In genomic region chr19:12834976-12835757, GRCh38 we compare ENCODE assay signal across 8 cellular contexts. TPM values are rescaled to one million over a fixed set of nuclear protein-coding genes. Genes with fewer than 3 reads are reported as not detected.
DNase-seq lines count a peak whose midpoint lies in the region; ATAC-seq, FAIRE-seq and TF ChIP-seq lines count a peak whose summit lies in the region.

No MANE protein-coding gene starts in this region.

- BruUV-seq in K562 (replicated peaks; lab: Mats Ljungman, UMichigan), result no TSS peak

- peak; percentile 26 for FAIRE-seq in K562 (lab: Jason Lieb, UNC)
- FAIRE-seq in small intestine (lab: Jason Lieb, UNC), result no peak

- H3K4me1 ChIP-seq in K562 (replicated peaks in 1 of 2; ENCODE audit: control insufficient read depth in 2 of 2, insufficient read depth in 2 of 2, low read length in 2 of 2) (peaks cover 41 to 61% of the 10 kb centered on the region in 2 experiments), small intestine (ENCODE audit: control insufficient read depth in 2 of 2, insufficient read depth in 1 of 2, low read depth in 1 of 2, low read length in 1 of 2) (peaks cover 0 to 7% of the 10 kb centered on the region in 2 donors)

- peak overlapping the region; percentile 73 for H2AFZ ChIP-seq in K562 (ENCODE audit: low read depth, low read length)

- in situ Hi-C loops in K562 (cut with MboI), result no loop called here

- no peak for TF ChIP-seq RAD21 in K562 (CRISPR knock-in tag; conservative IDR thresholded peaks at IDR 0.05 in 1 of 2, IDR thresholded peaks at IDR 0.05 in 1 of 2)

- H3K36me3 ChIP-seq in K562 (ENCODE audit: control insufficient read depth, insufficient read depth, low read length) (peaks cover 2% of the 10 kb centered on the region; the same call in 1 of the 3 replicates), small intestine (ENCODE audit: control insufficient read depth in 2 of 2, insufficient read depth in 2 of 2, low read length in 2 of 2) (no peaks in the 10 kb centered on the region)

- intact Hi-C loops in K562 (cut with micrococcal nuclease), result loop anchor here (5.0 kb wide), 1 partner anchor 52 kb away; the partner anchor contains the start of gene KLF1

- H4K20me1 ChIP-seq in K562 (replicated peaks; ENCODE audit: control insufficient read depth, insufficient read depth, low read length), result peaks cover 17% of the 10 kb centered on the region

- TF ChIP-seq POLR2A in K562 (conservative IDR thresholded peaks at IDR 0.05), result no peak

- peak; percentile 60 for DNase-seq in activated CD8-positive, alpha-beta memory T cell treated with anti-CD3 and anti-CD28 coated beads for 24 hours
- DNase-seq in activated CD8-positive, alpha-beta memory T cell treated with anti-CD3 and anti-CD28 coated beads, Interleukin-2, amount 50 U/mL, for 48 hours, result no peak
- DNase-seq in NCI-H2227 treated with DMSO at 0.1 percent for 48 hours (lab: John Stamatoyannopoulos, UW) (peak; percentile 41), K562 (ENCODE audit: extremely low read depth in 1 of 4, low spot score in 3 of 4) (peak; percentile 79 to 85 (median 82)), small intestine (peak; percentile 30), HPDE6-E6E7 (ENCODE audit: extremely low spot score) (no peak)
- no peak for DNase-seq in activated CD4-positive, CD25-positive, alpha-beta regulatory T cell (lab: John Stamatoyannopoulos, UW)

- POLR2A ChIA-PET in K562 (lab: Yijun Ruan, JAX), result interaction anchor here (0.6 to 1.2 kb wide), 2 partner anchors 10 to 19 kb away, joined by 3 to 4 read pairs; no protein-coding TSS in a partner anchor

- ATAC-seq in K562 (peak; percentile 57), HG02610 (IDR thresholded peaks at IDR 0.05; ENCODE audit: unreplicated experiment) (no peak)

- H3K4me3 ChIP-seq in K562 (no peak overlapping the region), small intestine (ENCODE audit: low read depth in 1 of 2, low read length in 2 of 2) (no peak overlapping the region)

- H3K27me3 ChIP-seq in K562 (ENCODE audit: control insufficient read depth in 2 of 2, insufficient read depth in 2 of 2, low read length in 2 of 2) (no peaks in the 10 kb centered on the region; a peak in 1 of 5 replicates), small intestine (ENCODE audit: control insufficient read depth in 2 of 2, insufficient read depth in 2 of 2, low read length in 2 of 2) (peaks cover 3 to 57% of the 10 kb centered on the region in 2 donors)

- H3K4me2 ChIP-seq in K562 (ENCODE audit: insufficient read depth, low read length), result peak overlapping the region; percentile 26

- CTCF ChIA-PET in K562 (lab: Yijun Ruan, JAX; ENCODE audit: low intra/inter-chr PET ratio), result no interaction called here

- H3K9me1 ChIP-seq in K562 (ENCODE audit: control insufficient read depth, insufficient read depth, low read length), result no peaks in the 10 kb centered on the region

- H3K27ac ChIP-seq in K562 (ENCODE audit: extremely low read depth, low read depth, low read length) (no peak overlapping the region), small intestine (ENCODE audit: low read depth in 1 of 2, low read length in 1 of 2) (no peak overlapping the region)

- TF ChIP-seq EP300 in K562 (IDR thresholded peaks at IDR 0.05; ENCODE audit: low read length), result no peak

- peak overlapping the region in 1 of 2 experiments; percentile 90; a peak in 2 of 4 replicates for H3K9ac ChIP-seq in K562 (ENCODE audit: insufficient read depth in 1 of 2, low read depth in 2 of 2, low read length in 2 of 2)

- 10% methylated on average over 30 of the region's 39 CpGs for WGBS in K562 (ENCODE audit: insufficient coverage, low coverage, missing lambda C conversion rate)
- 6 to 11% (median 7%) methylated on average over 36 to 39 of the region's 39 CpGs for WGBS in small intestine, 3 donors

- H3K9me3 ChIP-seq in K562 (replicated peaks; ENCODE audit: control insufficient read depth, insufficient read depth, low read depth, low read length) (no peaks in the 10 kb centered on the region), small intestine (ENCODE audit: control insufficient read depth, low read depth) (no peaks in the 10 kb centered on the region)

- H3K79me2 ChIP-seq in K562 (ENCODE audit: control insufficient read depth, insufficient read depth, low read length), result peaks cover 9% of the 10 kb centered on the region; the same call in 2 of the 3 replicates

- TF ChIP-seq CTCF in K562 (IDR thresholded peaks at IDR 0.05 in 2 of 3, conservative IDR thresholded peaks at IDR 0.05 in 1 of 3; ENCODE audit: insufficient read depth in 2 of 3, low read depth in 1 of 3, low read length in 3 of 3), result no peak

RNA-seq across cellular contexts. Expression of gene RTBDN, which starts 0.8 kb away (rescaled TPM):
- total RNA-seq in K562 (2011; cell fraction: chromatin; rRNA removed; ENCODE audit: low replicate concordance), result 0.76 and 1.6 TPM in 2 replicates
- 2.8 and 3.8 TPM in 2 replicates for total RNA-seq in K562 (2011; cell fraction: nucleolus; rRNA removed)
- 3.1 and 3.4 TPM in 2 replicates for total RNA-seq in K562 (2011; cell fraction: nucleoplasm; rRNA removed)
- total RNA-seq in K562 (2014; rRNA removed), result 0.73 and 1.1 TPM in 2 replicates
- total RNA-seq in K562 (2014; rRNA removed; fragmentation: Illumina TruSeq; extraction: Trizol), result 0.19 and 0.22 TPM in 2 replicates
- total RNA-seq in K562 (2015; rRNA removed; fragmentation: Illumina TruSeq; extraction: Trizol), result 0.40 and 1.1 TPM in 2 replicates
- total RNA-seq in K562 (2021), result 0.69 and 2.3 TPM in 2 replicates
- 0.86 and 0.87 TPM in 2 replicates for polyA plus RNA-seq in K562 (2011; rRNA removed)
- 1.4 and 1.9 TPM in 2 replicates for polyA plus RNA-seq in K562 (2011; cell fraction: cytosol; rRNA removed)
- 0.63 and 1.0 TPM in 2 replicates for polyA plus RNA-seq in K562 (2011; cell fraction: nucleus; rRNA removed)
- 2.0 and 3.5 TPM in 2 replicates for polyA plus RNA-seq in K562 (2012)
- polyA plus RNA-seq in K562 (2014; fragmentation: Illumina TruSeq; extraction: Trizol), result 0.96 and 1.2 TPM in 2 replicates
- under 1 TPM in 1 of 2 experiments, not detected in 1; 0.20 TPM for polyA plus RNA-seq in K562 (2014; fragmentation: Nextera tagmentation; extraction: Ambion mirVana)
- 0.58 and 1.9 TPM in 2 replicates for polyA plus RNA-seq in K562 (2014; rRNA removed)
- polyA minus RNA-seq in K562 (2011; rRNA and poly(A)+ RNA removed), result not detected in 2 replicates
- 1.7 TPM in 1 of 2 replicates, not detected in the other for polyA minus RNA-seq in K562 (2011; cell fraction: cytosol; rRNA and poly(A)+ RNA removed)
- 0.56 TPM in 1 of 2 replicates, not detected in the other for polyA minus RNA-seq in K562 (2011; cell fraction: nucleus; rRNA and poly(A)+ RNA removed)
- polyA plus RNA-seq in small intestine, result 1 to 10 TPM in 1 of 3 donors, under 1 TPM in 1, not detected in 1; 0.67 to 1.7 TPM

RNA-seq across cellular contexts. Expression of gene MAST1, which starts 3.1 kb away (rescaled TPM):
- total RNA-seq in K562 (2011; cell fraction: chromatin; rRNA removed; ENCODE audit: low replicate concordance), result 16.9 and 44.1 TPM in 2 replicates
- total RNA-seq in K562 (2011; cell fraction: nucleolus; rRNA removed), result 24.6 and 28.7 TPM in 2 replicates
- total RNA-seq in K562 (2011; cell fraction: nucleoplasm; rRNA removed), result 19.8 and 23.5 TPM in 2 replicates
- 3.9 and 5.7 TPM in 2 replicates for total RNA-seq in K562 (2014; rRNA removed)
- total RNA-seq in K562 (2014; rRNA removed; fragmentation: Illumina TruSeq; extraction: Trizol), result 1.9 and 2.8 TPM in 2 replicates
- total RNA-seq in K562 (2015; rRNA removed; fragmentation: Illumina TruSeq; extraction: Trizol), result 2.9 and 3.1 TPM in 2 replicates
- total RNA-seq in K562 (2021), result 10.3 and 12.1 TPM in 2 replicates
- polyA plus RNA-seq in K562 (2011; rRNA removed), result 8.2 and 17.4 TPM in 2 replicates
- polyA plus RNA-seq in K562 (2011; cell fraction: cytosol; rRNA removed), result 12.7 and 13.3 TPM in 2 replicates
- 58.3 and 58.5 TPM in 2 replicates for polyA plus RNA-seq in K562 (2011; cell fraction: nucleus; rRNA removed)
- 6.0 and 9.1 TPM in 2 replicates for polyA plus RNA-seq in K562 (2012)
- polyA plus RNA-seq in K562 (2014; fragmentation: Illumina TruSeq; extraction: Trizol), result 6.4 and 8.8 TPM in 2 replicates
- under 1 TPM; 0.48 to 0.67 TPM for polyA plus RNA-seq in K562 (2014; fragmentation: Nextera tagmentation; extraction: Ambion mirVana)
- 7.6 and 10.5 TPM in 2 replicates for polyA plus RNA-seq in K562 (2014; rRNA removed)
- 5.9 and 8.4 TPM in 2 replicates for polyA minus RNA-seq in K562 (2011; rRNA and poly(A)+ RNA removed)
- polyA minus RNA-seq in K562 (2011; cell fraction: cytosol; rRNA and poly(A)+ RNA removed), result 9.2 and 12.7 TPM in 2 replicates
- polyA minus RNA-seq in K562 (2011; cell fraction: nucleus; rRNA and poly(A)+ RNA removed), result 6.7 and 10.0 TPM in 2 replicates
- polyA plus RNA-seq in small intestine, result 1 to 10 TPM in 2 of 3 donors, under 1 TPM in 1; 0.54 to 3.3 (median 1.1) TPM

RNA-seq across cellular contexts. Expression of gene RNASEH2A, which starts 28.8 kb away (rescaled TPM):
- 24.8 and 63.1 TPM in 2 replicates for total RNA-seq in K562 (2011; cell fraction: chromatin; rRNA removed; ENCODE audit: low replicate concordance)
- 48.6 and 51.0 TPM in 2 replicates for total RNA-seq in K562 (2011; cell fraction: nucleolus; rRNA removed)
- total RNA-seq in K562 (2011; cell fraction: nucleoplasm; rRNA removed), result 42.1 and 45.2 TPM in 2 replicates
- 62.7 and 80.8 TPM in 2 replicates for total RNA-seq in K562 (2014; rRNA removed)
- 36.7 TPM in 2 replicates for total RNA-seq in K562 (2014; rRNA removed; fragmentation: Illumina TruSeq; extraction: Trizol)
- total RNA-seq in K562 (2015; rRNA removed; fragmentation: Illumina TruSeq; extraction: Trizol), result 60.2 and 61.7 TPM in 2 replicates
- 53.9 and 64.1 TPM in 2 replicates for total RNA-seq in K562 (2021)
- 60.7 and 62.8 TPM in 2 replicates for polyA plus RNA-seq in K562 (2011; rRNA removed)
- polyA plus RNA-seq in K562 (2011; cell fraction: cytosol; rRNA removed), result 109 and 127 TPM in 2 replicates
- polyA plus RNA-seq in K562 (2011; cell fraction: nucleus; rRNA removed), result 59.9 and 78.3 TPM in 2 replicates
- 43.0 and 67.1 TPM in 2 replicates for polyA plus RNA-seq in K562 (2012)
- polyA plus RNA-seq in K562 (2014; fragmentation: Illumina TruSeq; extraction: Trizol), result 46.9 and 74.6 TPM in 2 replicates
- polyA plus RNA-seq in K562 (2014; fragmentation: Nextera tagmentation; extraction: Ambion mirVana), result 10 to 100 TPM; 22.3 to 34.6 TPM
- polyA plus RNA-seq in K562 (2014; rRNA removed), result 78.0 and 107 TPM in 2 replicates
- polyA minus RNA-seq in K562 (2011; rRNA and poly(A)+ RNA removed), result 62.8 and 83.0 TPM in 2 replicates
- polyA minus RNA-seq in K562 (2011; cell fraction: cytosol; rRNA and poly(A)+ RNA removed), result 47.4 and 60.5 TPM in 2 replicates
- polyA minus RNA-seq in K562 (2011; cell fraction: nucleus; rRNA and poly(A)+ RNA removed), result 17.8 and 23.9 TPM in 2 replicates
- polyA plus RNA-seq in small intestine, result 10 to 100 TPM in 1 of 3 donors, 1 to 10 TPM in 2; 3.1 to 22.3 (median 7.0) TPM

RNA-seq across cellular contexts. Expression of gene THSD8, which starts 33.3 kb away (rescaled TPM):
- total RNA-seq in K562 (2011; cell fraction: chromatin; rRNA removed; ENCODE audit: low replicate concordance), result not detected in 2 replicates
- total RNA-seq in K562 (2011; cell fraction: nucleolus; rRNA removed), result not detected in 2 replicates
- total RNA-seq in K562 (2011; cell fraction: nucleoplasm; rRNA removed), result not detected in 2 replicates
- total RNA-seq in K562 (2014; rRNA removed) (0.37 TPM in 1 of 2 replicates, not detected in the other), K562 (2014; rRNA removed; fragmentation: Illumina TruSeq; extraction: Trizol) (16.2 and 27.6 TPM in 2 replicates), K562 (2015; rRNA removed; fragmentation: Illumina TruSeq; extraction: Trizol) (8.4 TPM in 1 of 2 replicates, not detected in the other), K562 (2021) (42.4 and 49.3 TPM in 2 replicates)
- polyA plus RNA-seq in K562 (2011; rRNA removed) (11.9 and 13.4 TPM in 2 replicates), K562 (2014; fragmentation: Illumina TruSeq; extraction: Trizol) (3.5 and 28.6 TPM in 2 replicates), K562 (2014; fragmentation: Nextera tagmentation; extraction: Ambion mirVana) (10 to 100 TPM; 13.2 to 19.9 TPM), K562 (2014; rRNA removed) (not detected in 2 replicates), small intestine (1 to 10 TPM in 2 of 3 donors, not detected in 1; 3.1 to 4.0 TPM)
- 4.1 TPM in 1 of 2 replicates, not detected in the other for polyA plus RNA-seq in K562 (2011; cell fraction: cytosol; rRNA removed)
- polyA plus RNA-seq in K562 (2011; cell fraction: nucleus; rRNA removed), result 3.7 and 3.9 TPM in 2 replicates
- polyA plus RNA-seq in K562 (2012), result 43.9 and 89.6 TPM in 2 replicates
- 10.0 and 14.0 TPM in 2 replicates for polyA minus RNA-seq in K562 (2011; rRNA and poly(A)+ RNA removed)
- not detected in 2 replicates for polyA minus RNA-seq in K562 (2011; cell fraction: cytosol; rRNA and poly(A)+ RNA removed)
- polyA minus RNA-seq in K562 (2011; cell fraction: nucleus; rRNA and poly(A)+ RNA removed), result not detected in 2 replicates

RNA-seq across cellular contexts. Expression of gene PRDX2, which starts 33.6 kb away (rescaled TPM):
- total RNA-seq in K562 (2011; cell fraction: chromatin; rRNA removed; ENCODE audit: low replicate concordance), result 60.0 and 151 TPM in 2 replicates
- 145 and 159 TPM in 2 replicates for total RNA-seq in K562 (2011; cell fraction: nucleolus; rRNA removed)
- total RNA-seq in K562 (2011; cell fraction: nucleoplasm; rRNA removed), result 97.9 and 99.4 TPM in 2 replicates
- total RNA-seq in K562 (2014; rRNA removed), result 416 and 546 TPM in 2 replicates
- 152 and 249 TPM in 2 replicates for total RNA-seq in K562 (2014; rRNA removed; fragmentation: Illumina TruSeq; extraction: Trizol)
- 343 and 347 TPM in 2 replicates for total RNA-seq in K562 (2015; rRNA removed; fragmentation: Illumina TruSeq; extraction: Trizol)
- total RNA-seq in K562 (2021), result 415 and 416 TPM in 2 replicates
- polyA plus RNA-seq in K562 (2011; rRNA removed), result 206 and 256 TPM in 2 replicates
- 525 and 683 TPM in 2 replicates for polyA plus RNA-seq in K562 (2011; cell fraction: cytosol; rRNA removed)
- 194 and 225 TPM in 2 replicates for polyA plus RNA-seq in K562 (2011; cell fraction: nucleus; rRNA removed)
- 497 and 514 TPM in 2 replicates for polyA plus RNA-seq in K562 (2012)
- polyA plus RNA-seq in K562 (2014; fragmentation: Illumina TruSeq; extraction: Trizol), result 650 and 698 TPM in 2 replicates
- 1,000 to 10,000 TPM in 1 of 2 experiments, 100 to 1,000 TPM in 1; 938 to 1,183 TPM for polyA plus RNA-seq in K562 (2014; fragmentation: Nextera tagmentation; extraction: Ambion mirVana)
- 280 and 401 TPM in 2 replicates for polyA plus RNA-seq in K562 (2014; rRNA removed)
- 113 and 153 TPM in 2 replicates for polyA minus RNA-seq in K562 (2011; rRNA and poly(A)+ RNA removed)
- 241 TPM in 2 replicates for polyA minus RNA-seq in K562 (2011; cell fraction: cytosol; rRNA and poly(A)+ RNA removed)
- 31.6 and 53.0 TPM in 2 replicates for polyA minus RNA-seq in K562 (2011; cell fraction: nucleus; rRNA and poly(A)+ RNA removed)
- polyA plus RNA-seq in small intestine, result 100 to 1,000 TPM; 390 to 523 (median 442) TPM

Comparison
In these comparisons a context has a peak if more than half of its experiments do, and no peak if none do; other contexts are left out.
1. DNase-seq: peak in activated CD8-positive, alpha-beta memory T cell treated with anti-CD3 and anti-CD28 coated beads for 24 hours (single experiment), NCI-H2227 treated with DMSO at 0.1 percent for 48 hours (single experiment), K562 (4 of 4) and small intestine (single experiment); none in activated CD8-positive, alpha-beta memory T cell treated with anti-CD3 and anti-CD28 coated beads, Interleukin-2, amount 50 U/mL, for 48 hours (single experiment), activated CD4-positive, CD25-positive, alpha-beta regulatory T cell (0 of 4) and HPDE6-E6E7 (single experiment).